ENCODE assay signal across 20 cellular contexts in genomic region chr11:124643042-124643604, GRCh38. TPM values are rescaled to one million over a fixed set of nuclear protein-coding genes. Genes with fewer than 3 reads are reported as not detected.
"Had no signal": no experiment of that assay in that cellular context is flagged by ENCODE, and none has a peak within 500 bp of the region (broad histone marks: within the 10 kb centered on the region; RNA-seq: fewer than 3 reads in every experiment).

No MANE protein-coding gene starts in this region.

- H3K27me3 ChIP-seq: dorsolateral prefrontal cortex had no signal

- H3K27ac ChIP-seq: WERI-Rb-1 had no signal

- H3K36me3 ChIP-seq: WERI-Rb-1 had no signal

- DNase-seq: activated CD4-positive, alpha-beta T cell treated with anti-CD3 and anti-CD28 coated beads for 36 hours; activated CD8-positive, alpha-beta T cell treated with anti-CD3 and anti-CD28 coated beads for 36 hours; activated effector memory CD4-positive, alpha-beta T cell treated with anti-CD3 and anti-CD28 coated beads, Interleukin-2, amount 50 U/mL, for 16 hours; activated T-cell treated with anti-CD3 and anti-CD28 coated beads, Interleukin-2, amount 50 U/mL, for 48 hours; anterior cingulate cortex; dorsolateral prefrontal cortex; endodermal cell; nucleus accumbens; small intestine; stimulated activated CD4-positive, alpha-beta T cell treated with anti-CD3 and anti-CD28 coated beads, Interleukin-4, amount 100 ng/mL, for 4 hours; stimulated activated CD8-positive, alpha-beta memory T cell treated with anti-CD3 and anti-CD28 coated beads, Interleukin-4, amount 100 ng/mL, for 48 hours; stimulated activated naive CD4-positive, alpha-beta T cell treated with Interleukin-2 at 50 U/mL for 16 hours; WERI-Rb-1 had no signal

- H3K4me3 ChIP-seq: dorsolateral prefrontal cortex had no signal

- ATAC-seq: activated CD4-positive, alpha-beta T cell treated with anti-CD3 and anti-CD28 coated beads for 36 hours; activated CD8-positive, alpha-beta T cell treated with anti-CD3 and anti-CD28 coated beads for 36 hours; activated naive CD4-positive, alpha-beta T cell treated with anti-CD3 and anti-CD28 coated beads, Interleukin-2, amount 50 U/mL, for 72 hours had no signal

RNA-seq across cellular contexts. Expression of gene PANX3, which starts 31.9 kb away (rescaled TPM):
- total RNA-seq: activated CD4-positive, alpha-beta T cell treated with anti-CD3 and anti-CD28 coated beads for 36 hours; activated CD8-positive, alpha-beta T cell treated with anti-CD3 and anti-CD28 coated beads for 36 hours; activated naive CD4-positive, alpha-beta T cell treated with anti-CD3 and anti-CD28 coated beads, Interleukin-2, amount 50 U/mL, for 72 hours; endodermal cell; fibroblast of villous mesenchyme; glomerular endothelial cell; liver; mesenteric fat pad; posterior vena cava had no signal
- polyA plus RNA-seq: esophagus, liver, small intestine had no signal
